In genomic region chr14:104153399-104153765, GRCh38 we compare ENCODE assay signal across 5 cellular contexts. TPM values are rescaled to one million over a fixed set of nuclear protein-coding genes. Genes with fewer than 3 reads are reported as not detected.
"Had no signal": no experiment of that assay in that cellular context is flagged by ENCODE, and none has a peak within 500 bp of the region (broad histone marks: within the 10 kb centered on the region; RNA-seq: fewer than 3 reads in every experiment).

No MANE protein-coding gene starts in this region.

RNA-seq across cellular contexts. Expression of gene KIF26A, which starts 15.0 kb away (rescaled TPM):
- total RNA-seq: HepG2, HT-29, IMR-90 had no signal
- polyA plus RNA-seq: HepG2, IgD-negative memory B cell, IMR-90, K562 had no signal
